In genomic region chrX:41530082-41530481, GRCh38 we compare ENCODE assay signal across 33 cellular contexts.
"Had no signal": no experiment of that assay in that cellular context is flagged by ENCODE, and none has a peak within 500 bp of the region (broad histone marks: within the 10 kb centered on the region; RNA-seq: fewer than 3 reads in every experiment).

No MANE protein-coding gene starts in this region.

- H3K4me1 Mint-ChIP-seq: activated naive CD4-positive, alpha-beta T cell treated with anti-CD3 and anti-CD28 coated beads, Interleukin-2, amount 50 U/mL, for 24 hours had no signal

- ATAC-seq: activated CD4-positive, alpha-beta T cell treated with anti-CD3 and anti-CD28 coated beads for 36 hours; activated CD8-positive, alpha-beta memory T cell treated with anti-CD3 and anti-CD28 coated beads, Interleukin-2, amount 10 ng/mL, durations not matched to agents 7 days and 5 days; activated CD8-positive, alpha-beta T cell treated with anti-CD3 and anti-CD28 coated beads, Interleukin-2, amount 10 ng/mL, durations not matched to agents 7 days and 5 days; activated T-helper 17 cell treated with anti-CD3 and anti-CD28 coated beads, Interleukin-2, amount 50 U/mL, for 72 hours; effector memory CD8-positive, alpha-beta T cell; foreskin keratinocyte; gastrocnemius medialis; heart left ventricle; T-cell had no signal

- H3K9me3 ChIP-seq: ascending aorta, esophagus muscularis mucosa, gastrocnemius medialis, heart left ventricle had no signal

- H3K27ac ChIP-seq: ascending aorta, brain microvascular endothelial cell, esophagus muscularis mucosa, foreskin keratinocyte, gastrocnemius medialis, heart left ventricle had no signal

- H3K4me3 ChIP-seq: ascending aorta, esophagus muscularis mucosa, gastrocnemius medialis, heart left ventricle had no signal

- H3K27me3 ChIP-seq: ascending aorta, brain microvascular endothelial cell, esophagus muscularis mucosa, foreskin keratinocyte, gastrocnemius medialis had no signal

- H3K36me3 ChIP-seq: brain microvascular endothelial cell, gastrocnemius medialis had no signal

- FAIRE-seq: colon had no signal

- H3K4me3 Mint-ChIP-seq: activated CD4-positive, alpha-beta memory T cell treated with anti-CD3 and anti-CD28 coated beads for 36 hours; activated CD4-positive, alpha-beta T cell treated with anti-CD3 and anti-CD28 coated beads for 36 hours; activated CD4-positive, alpha-beta T cell treated with anti-CD3 and anti-CD28 coated beads, Interleukin-2, amount 10 ng/mL, durations not matched to agents 24 days and 14 days; activated CD8-positive, alpha-beta memory T cell treated with anti-CD3 and anti-CD28 coated beads, Interleukin-2, amount 10 ng/mL, durations not matched to agents 7 days and 5 days; activated CD8-positive, alpha-beta T cell treated with anti-CD3 and anti-CD28 coated beads, Interleukin-2, amount 10 ng/mL, durations not matched to agents 7 days and 5 days; activated naive CD4-positive, alpha-beta T cell treated with anti-CD3 and anti-CD28 coated beads, Interleukin-2, amount 50 U/mL, for 24 hours; activated naive CD8-positive, alpha-beta T cell treated with anti-CD3 and anti-CD28 coated beads for 36 hours; activated T-helper 17 cell treated with anti-CD3 and anti-CD28 coated beads, Interleukin-2, amount 50 U/mL, for 72 hours; effector memory CD8-positive, alpha-beta T cell; T-cell; T-helper 1 cell treated with Interleukin-12 subunit alpha and Interleukin-12 subunit beta and Interleukin-4 antibody, amounts not matched to agents 30 μg/mL and 1 μg/mL, for 36 hours; T-helper 2 cell treated with Interferon-gamma antibody and Interleukin-4, amounts not matched to agents 5 μg/mL and 100 μg/mL, for 36 hours had no signal

- H3K9me3 Mint-ChIP-seq: activated CD4-positive, alpha-beta memory T cell treated with anti-CD3 and anti-CD28 coated beads for 36 hours; activated CD4-positive, alpha-beta T cell treated with anti-CD3 and anti-CD28 coated beads, Interleukin-2, amount 10 ng/mL, durations not matched to agents 24 days and 14 days; activated naive CD4-positive, alpha-beta T cell treated with anti-CD3 and anti-CD28 coated beads, Interleukin-2, amount 50 U/mL, for 24 hours; activated naive CD8-positive, alpha-beta T cell treated with anti-CD3 and anti-CD28 coated beads for 36 hours; activated T-helper 17 cell treated with anti-CD3 and anti-CD28 coated beads, Interleukin-2, amount 50 U/mL, for 72 hours; effector memory CD8-positive, alpha-beta T cell; T-cell; T-helper 1 cell treated with Interleukin-12 subunit alpha and Interleukin-12 subunit beta and Interleukin-4 antibody, amounts not matched to agents 30 μg/mL and 1 μg/mL, for 36 hours; T-helper 2 cell treated with Interferon-gamma antibody and Interleukin-4, amounts not matched to agents 5 μg/mL and 100 μg/mL, for 36 hours had no signal

- DNase-seq: activated CD4-positive, alpha-beta memory T cell treated with anti-CD3 and anti-CD28 coated beads for 36 hours; activated CD4-positive, alpha-beta T cell treated with anti-CD3 and anti-CD28 coated beads for 36 hours; activated CD4-positive, alpha-beta T cell treated with anti-CD3 and anti-CD28 coated beads, Interleukin-2, amount 10 ng/mL, durations not matched to agents 24 days and 14 days; activated CD4-positive, CD25-positive, alpha-beta regulatory T cell; activated CD4-positive, CD25-positive, alpha-beta regulatory T cell treated with anti-CD3 and anti-CD28 coated beads, Interleukin-2, amount 50 U/mL, for 72 hours; activated CD8-positive, alpha-beta memory T cell treated with anti-CD3 and anti-CD28 coated beads, Interleukin-2, amount 10 ng/mL, durations not matched to agents 7 days and 5 days; activated CD8-positive, alpha-beta memory T cell treated with anti-CD3 and anti-CD28 coated beads, Interleukin-2, amount 50 U/mL, for 4 hours; activated CD8-positive, alpha-beta T cell treated with anti-CD3 and anti-CD28 coated beads, Interleukin-2, amount 10 ng/mL, durations not matched to agents 7 days and 5 days; activated effector memory CD4-positive, alpha-beta T cell treated with Interleukin-2 at 50 U/mL for 16 hours; activated gamma-delta T cell treated with Interleukin-2 at 50 U/mL for 16 hours; activated naive CD4-positive, alpha-beta T cell treated with Interleukin-2 at 50 U/mL for 16 hours; activated naive CD8-positive, alpha-beta T cell treated with anti-CD3 and anti-CD28 coated beads for 36 hours; activated T-cell treated with anti-CD3 and anti-CD28 coated beads, Interleukin-2, amount 50 U/mL, for 1 hour; brain microvascular endothelial cell; caudate nucleus; cortex of kidney; dermis blood vessel endothelial cell; effector CD4-positive, alpha-beta T cell; effector memory CD8-positive, alpha-beta T cell; erythroblast; foreskin keratinocyte; gastrocnemius medialis; glutamatergic neuron; heart left ventricle; T-cell; T1000 had no signal

- H3K27ac Mint-ChIP-seq: activated CD4-positive, alpha-beta memory T cell treated with anti-CD3 and anti-CD28 coated beads for 36 hours; activated CD4-positive, alpha-beta T cell treated with anti-CD3 and anti-CD28 coated beads for 36 hours; activated CD4-positive, alpha-beta T cell treated with anti-CD3 and anti-CD28 coated beads, Interleukin-2, amount 10 ng/mL, durations not matched to agents 24 days and 14 days; activated CD8-positive, alpha-beta memory T cell treated with anti-CD3 and anti-CD28 coated beads, Interleukin-2, amount 10 ng/mL, durations not matched to agents 7 days and 5 days; activated CD8-positive, alpha-beta T cell treated with anti-CD3 and anti-CD28 coated beads, Interleukin-2, amount 10 ng/mL, durations not matched to agents 7 days and 5 days; activated naive CD4-positive, alpha-beta T cell treated with anti-CD3 and anti-CD28 coated beads, Interleukin-2, amount 50 U/mL, for 24 hours; activated naive CD8-positive, alpha-beta T cell treated with anti-CD3 and anti-CD28 coated beads for 36 hours; activated T-helper 17 cell treated with anti-CD3 and anti-CD28 coated beads, Interleukin-2, amount 50 U/mL, for 72 hours; T-helper 1 cell treated with Interleukin-12 subunit alpha and Interleukin-12 subunit beta and Interleukin-4 antibody, amounts not matched to agents 30 μg/mL and 1 μg/mL, for 36 hours; T-helper 2 cell treated with Interferon-gamma antibody and Interleukin-4, amounts not matched to agents 5 μg/mL and 100 μg/mL, for 36 hours had no signal

- H3K4me1 ChIP-seq: ascending aorta, esophagus muscularis mucosa, heart left ventricle had no signal

- H3K27me3 Mint-ChIP-seq: activated CD4-positive, alpha-beta memory T cell treated with anti-CD3 and anti-CD28 coated beads for 36 hours; activated CD4-positive, alpha-beta T cell treated with anti-CD3 and anti-CD28 coated beads for 36 hours; activated CD4-positive, alpha-beta T cell treated with anti-CD3 and anti-CD28 coated beads, Interleukin-2, amount 10 ng/mL, durations not matched to agents 24 days and 14 days; activated CD8-positive, alpha-beta memory T cell treated with anti-CD3 and anti-CD28 coated beads, Interleukin-2, amount 10 ng/mL, durations not matched to agents 7 days and 5 days; activated naive CD4-positive, alpha-beta T cell treated with anti-CD3 and anti-CD28 coated beads, Interleukin-2, amount 50 U/mL, for 24 hours; activated naive CD8-positive, alpha-beta T cell treated with anti-CD3 and anti-CD28 coated beads for 36 hours; activated T-helper 17 cell treated with anti-CD3 and anti-CD28 coated beads, Interleukin-2, amount 50 U/mL, for 72 hours; effector memory CD8-positive, alpha-beta T cell had no signal
